Comparison of ENCODE assay signal across 18 cellular contexts in genomic region chr2:120770641-120771040, GRCh38. TPM values are rescaled to one million over a fixed set of nuclear protein-coding genes. Genes with fewer than 3 reads are reported as not detected.
A peak's percentile ranks its signal among the peaks of the same experiment; 100 is the strongest.
DNase-seq lines count a peak whose midpoint lies in the region; ATAC-seq and TF ChIP-seq lines count a peak whose summit lies in the region.
"Had no signal": no experiment of that assay in that cellular context is flagged by ENCODE, and none has a peak within 500 bp of the region (broad histone marks: within the 10 kb centered on the region; RNA-seq: fewer than 3 reads in every experiment).

No MANE protein-coding gene starts in this region.

- H3K9me3 ChIP-seq in mucosa of descending colon (no peaks in the 10 kb centered on the region), vagina (no peaks in the 10 kb centered on the region)
- H3K9me3 ChIP-seq: BLaER1, Caco-2, heart left ventricle, left lung, transverse colon had no signal

- no peak for TF ChIP-seq POLR2A in vagina (IDR thresholded peaks at IDR 0.05)

- TF ChIP-seq CTCF in mucosa of descending colon (IDR thresholded peaks at IDR 0.05) (no peak), vagina (IDR thresholded peaks at IDR 0.05) (no peak)

- no peak overlapping the region for H3K4me3 ChIP-seq in mucosa of descending colon
- H3K4me3 ChIP-seq in vagina: no peak overlapping the region
- H3K4me3 ChIP-seq: BLaER1, cardiac muscle cell, heart left ventricle, left lung, transverse colon had no signal

- ATAC-seq in Right ventricle myocardium superior (ENCODE audit: poor library complexity): no peak
- ATAC-seq in mucosa of descending colon: no peak
- ATAC-seq in GM18498 (IDR thresholded peaks at IDR 0.05; ENCODE audit: unreplicated experiment): no peak

- H3K36me3 ChIP-seq in mucosa of descending colon (ENCODE audit: low read depth) (no peaks in the 10 kb centered on the region), vagina (no peaks in the 10 kb centered on the region)
- H3K36me3 ChIP-seq: BLaER1, cardiac muscle cell, heart left ventricle, left lung, transverse colon had no signal

- H3K4me1 ChIP-seq in mucosa of descending colon (ENCODE audit: low read depth) (no peaks in the 10 kb centered on the region), vagina (peaks cover 29% of the 10 kb centered on the region)
- H3K4me1 ChIP-seq: left lung had no signal

- peak; percentile 49 for DNase-seq in activated effector memory CD4-positive, alpha-beta T cell treated with anti-CD3 and anti-CD28 coated beads, Interleukin-2, amount 50 U/mL, for 16 hours
- DNase-seq in activated effector memory CD4-positive, alpha-beta T cell treated with Interleukin-2 at 50 U/mL for 16 hours: no peak
- DNase-seq in Right ventricle myocardium superior: peak; percentile 26
- peak in 2 of 3 donors; percentile 3 to 25 for DNase-seq in mucosa of descending colon
- DNase-seq in vagina (ENCODE audit: extremely low spot score in 2 of 2): no peak
- DNase-seq in NCI-H187 treated with DMSO at 0.1 percent for 48 hours (lab: John Stamatoyannopoulos, UW): no peak
- DNase-seq in activated gamma-delta T cell treated with Interleukin-2 at 50 U/mL for 16 hours: no peak
- DNase-seq: activated gamma-delta T cell, Caco-2, GOT3, NCI-H2029, NCI-H345, transverse colon had no signal

- intact Hi-C loops in Right ventricle myocardium superior (cut with DNase I) (no loop called here), mucosa of descending colon (cut with DNase I, micrococcal nuclease) (no loop called here), vagina (cut with DNase I) (no loop called here)

- H3K27ac ChIP-seq in vagina: peak overlapping the region; percentile 57
- H3K27ac ChIP-seq: BLaER1, cardiac muscle cell had no signal

- no peaks in the 10 kb centered on the region for H3K27me3 ChIP-seq in vagina
- H3K27me3 ChIP-seq: BLaER1, cardiac muscle cell, heart left ventricle, left lung, transverse colon had no signal

RNA-seq across cellular contexts. Expression of gene GLI2, which starts 35.0 kb away (rescaled TPM):
- total RNA-seq in Right ventricle myocardium superior (1.3 TPM), mucosa of descending colon (1 to 10 TPM; 1.0 to 7.3 (median 1.3) TPM), vagina (16.2 TPM)

Comparison
In these comparisons a context has a peak if more than half of its experiments do, and no peak if none do; other contexts are left out.
1. DNase-seq: peak in activated effector memory CD4-positive, alpha-beta T cell treated with anti-CD3 and anti-CD28 coated beads, Interleukin-2, amount 50 U/mL, for 16 hours (single experiment), Right ventricle myocardium superior (single experiment) and mucosa of descending colon (2 of 3); none in activated effector memory CD4-positive, alpha-beta T cell treated with Interleukin-2 at 50 U/mL for 16 hours (single experiment), vagina (0 of 2), NCI-H187 treated with DMSO at 0.1 percent for 48 hours (single experiment) and activated gamma-delta T cell treated with Interleukin-2 at 50 U/mL for 16 hours (single experiment).